Comparison of ENCODE assay signal across 11 cellular contexts in the genomic region with DNA sequence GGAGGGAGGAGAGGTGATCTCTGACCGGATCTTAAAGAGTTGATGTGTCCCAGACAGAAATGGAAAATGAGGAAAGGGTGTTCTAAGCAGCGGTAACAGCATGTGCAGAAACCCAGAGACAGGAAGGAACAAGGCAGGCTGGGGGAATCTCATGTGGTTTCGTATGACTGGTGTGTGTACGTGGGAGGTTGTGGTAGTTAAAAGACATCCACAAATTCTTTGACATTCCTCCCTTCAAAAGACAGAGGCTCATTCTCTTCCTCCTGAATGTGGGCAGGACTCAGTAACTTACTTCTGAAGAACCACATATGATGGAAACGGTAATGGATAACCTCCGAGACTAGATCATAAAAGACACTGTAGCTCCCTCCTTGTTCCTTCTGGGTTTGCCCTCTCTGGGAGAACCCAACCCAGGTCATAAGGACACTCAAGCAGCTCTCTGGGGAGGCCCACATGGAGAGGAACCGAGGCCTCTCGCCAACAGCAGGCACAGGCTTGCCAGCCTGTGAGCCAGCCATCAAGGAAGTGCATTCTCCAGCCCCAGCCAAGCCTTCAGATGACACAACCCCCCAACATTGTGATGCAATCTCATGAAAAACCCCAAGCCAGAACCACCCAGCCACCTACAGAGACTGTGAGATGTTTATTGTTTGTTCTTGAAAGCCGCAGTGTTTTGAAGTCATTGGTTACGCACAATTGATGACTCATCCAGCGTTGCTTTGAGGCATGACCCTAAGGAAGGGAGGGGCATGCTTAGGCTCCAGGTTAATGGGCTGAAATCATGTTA.
DNase-seq lines count a peak whose midpoint lies in the region; ATAC-seq and TF ChIP-seq lines count a peak whose summit lies in the region.
"Had no signal": no experiment of that assay in that cellular context is flagged by ENCODE, and none has a peak within 500 bp of the region (broad histone marks: within the 10 kb centered on the region; RNA-seq: fewer than 3 reads in every experiment).

No MANE protein-coding gene starts in this region.

- DNase-seq in DMS79 (lab: John Stamatoyannopoulos, UW): peak; percentile 20
- peak; percentile 80 for DNase-seq in Jurkat, Clone E6-1 (ENCODE audit: low read depth, low spot score)
- no peak for DNase-seq in WTC11 (ENCODE audit: low spot score)
- peak; percentile 7 for DNase-seq in fibroblast of villous mesenchyme (ENCODE audit: low read depth)
- DNase-seq in NCI-H2081 (lab: John Stamatoyannopoulos, UW): no peak
- DNase-seq in H7: no peak
- DNase-seq in left cardiac atrium: no peak
- DNase-seq in GM03348 (ENCODE audit: low spot score): no peak
- DNase-seq: activated B cell treated with CpG ODN at 0.5 μM for 24 hours, NCI-H510A treated with DMSO at 0.1 percent for 48 hours had no signal

- H3K27me3 Mint-ChIP-seq in WTC11 (ENCODE audit: low read depth): no peaks in the 10 kb centered on the region

- H3K36me3 Mint-ChIP-seq in WTC11: no peaks in the 10 kb centered on the region

- H3K9me3 Mint-ChIP-seq in WTC11: peaks cover 13% of the 10 kb centered on the region
- H3K9me3 Mint-ChIP-seq: activated B cell treated with CpG ODN at 0.5 μM for 24 hours had no signal

- POLR2A ChIA-PET in WTC11 (lab: Charles Lee): interaction anchor here (0.7 kb wide), 1 partner anchor 236 kb away, joined by 3 read pairs; no protein-coding TSS in a partner anchor

- ATAC-seq in WTC11 (no peak), left cardiac atrium (no peak)

- no peak overlapping the region for H3K4me3 ChIP-seq in Jurkat, Clone E6-1 (ENCODE audit: low read length)
- H3K4me3 ChIP-seq in fibroblast of villous mesenchyme (ENCODE audit: low read depth, low read length) (no peak overlapping the region), H7 (ENCODE audit: insufficient read depth, low read depth, low read length) (no peak overlapping the region)

- H3K36me3 ChIP-seq in H7 (replicated peaks; ENCODE audit: control insufficient read depth, insufficient read depth, low read length): no peaks in the 10 kb centered on the region

- TF ChIP-seq CTCF in WTC11 (IDR thresholded peaks at IDR 0.05) (no peak), fibroblast of villous mesenchyme (IDR thresholded peaks at IDR 0.05; ENCODE audit: insufficient read depth, low read depth, low read length) (no peak)

- no peak overlapping the region for H3K27ac Mint-ChIP-seq in WTC11
- H3K27ac Mint-ChIP-seq: dendritic cell treated with granulocyte-macrophage colony-stimulating factor and Interleukin-4, amounts not matched to agents 40 ng/mL and 50 ng/mL, for 4 days had no signal

- CTCF ChIA-PET in WTC11 (lab: Charles Lee): interaction anchor here (0.9 to 19.8 kb wide), 7 partner anchors 10 to 138 kb away, joined by 3 to 364 read pairs (median 7); no protein-coding TSS in a partner anchor

- no peaks in the 10 kb centered on the region for H3K27me3 ChIP-seq in H7 (ENCODE audit: control insufficient read depth, insufficient read depth, low read length)

- no peak overlapping the region for H3K4me3 Mint-ChIP-seq in WTC11
- H3K4me3 Mint-ChIP-seq: activated B cell treated with CpG ODN at 0.5 μM for 24 hours; dendritic cell treated with granulocyte-macrophage colony-stimulating factor and Interleukin-4, amounts not matched to agents 40 ng/mL and 50 ng/mL, for 4 days had no signal

- H3K4me1 Mint-ChIP-seq in WTC11: peaks cover 19% of the 10 kb centered on the region
- H3K4me1 Mint-ChIP-seq: activated B cell treated with CpG ODN at 0.5 μM for 24 hours had no signal

- intact Hi-C loops in left cardiac atrium (cut with DNase I): loop anchor here in 1 of 2 donors (5.0 kb wide), 2 partner anchors 48 to 138 kb away; no protein-coding TSS in a partner anchor

TF ChIP-seq in WTC11, 78 proteins besides CTCF, POLR2A, EP300 and RAD21:
- TF ChIP-seq CREM (CRISPR knock-in tag; IDR thresholded peaks at IDR 0.05) (no peak), GABPB1 (CRISPR knock-in tag; IDR thresholded peaks at IDR 0.05) (peak; percentile 71), RORB (CRISPR knock-in tag; IDR thresholded peaks at IDR 0.05) (no peak)
- TF ChIP-seq, protein P1, sequence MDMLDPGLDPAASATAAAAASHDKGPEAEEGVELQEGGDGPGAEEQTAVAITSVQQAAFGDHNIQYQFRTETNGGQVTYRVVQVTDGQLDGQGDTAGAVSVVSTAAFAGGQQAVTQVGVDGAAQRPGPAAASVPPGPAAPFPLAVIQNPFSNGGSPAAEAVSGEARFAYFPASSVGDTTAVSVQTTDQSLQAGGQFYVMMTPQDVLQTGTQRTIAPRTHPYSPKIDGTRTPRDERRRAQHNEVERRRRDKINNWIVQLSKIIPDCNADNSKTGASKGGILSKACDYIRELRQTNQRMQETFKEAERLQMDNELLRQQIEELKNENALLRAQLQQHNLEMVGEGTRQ (CRISPR knock-in tag; IDR thresholded peaks at IDR 0.05): no peak

Comparison
In these comparisons a context has a peak if more than half of its experiments do, and no peak if none do; other contexts are left out.
1. DNase-seq: peak in DMS79 (single experiment), Jurkat, Clone E6-1 (single experiment) and fibroblast of villous mesenchyme (single experiment); none in WTC11 (single experiment), NCI-H2081 (0 of 2), H7 (single experiment), left cardiac atrium (single experiment) and GM03348 (single experiment).